Comparison of ENCODE assay signal across 16 cellular contexts in genomic region chr6:18795726-18796125, GRCh38.
"Had no signal": no experiment of that assay in that cellular context is flagged by ENCODE, and none has a peak within 500 bp of the region (broad histone marks: within the 10 kb centered on the region; RNA-seq: fewer than 3 reads in every experiment).

No MANE protein-coding gene starts in this region.

- H3K27ac Mint-ChIP-seq: naive thymus-derived CD8-positive, alpha-beta T cell had no signal

- H3K4me3 ChIP-seq: esophagus squamous epithelium, gastroesophageal sphincter, mucosa of descending colon, tibial artery, upper lobe of right lung, vagina had no signal

- H3K9me3 ChIP-seq: esophagus squamous epithelium, gastroesophageal sphincter, mucosa of descending colon, neutrophil, tibial artery, upper lobe of right lung, vagina had no signal

- DNase-seq: effector memory CD4-positive, alpha-beta T cell; esophagus squamous epithelium; foreskin fibroblast; kidney; left colon; mucosa of descending colon; naive thymus-derived CD8-positive, alpha-beta T cell; small intestine; stimulated activated CD4-positive, alpha-beta T cell treated with anti-CD3 and anti-CD28 coated beads, Interleukin-12 subunit alpha, Interleukin-12 subunit beta, amount 100 ng/mL, for 4 hours; stimulated activated CD4-positive, alpha-beta T cell treated with anti-CD3 and anti-CD28 coated beads, Interleukin-2, amount 100 ng/mL, for 48 hours; stimulated activated naive CD8-positive, alpha-beta T cell treated with anti-CD3 and anti-CD28 coated beads, Interleukin-15, Interleukin-2, amounts not matched to agents 100 U/mL and 50 U/mL, for 24 hours; tibial artery; upper lobe of right lung had no signal

- H3K4me1 ChIP-seq: esophagus squamous epithelium, gastroesophageal sphincter, tibial artery, upper lobe of right lung, vagina had no signal

- H3K27me3 Mint-ChIP-seq: naive thymus-derived CD8-positive, alpha-beta T cell had no signal

- H3K4me3 Mint-ChIP-seq: naive thymus-derived CD8-positive, alpha-beta T cell had no signal

- H3K4me1 Mint-ChIP-seq: naive thymus-derived CD8-positive, alpha-beta T cell had no signal

- H3K27ac ChIP-seq: esophagus squamous epithelium, gastroesophageal sphincter, neutrophil, tibial artery, upper lobe of right lung, vagina had no signal

- H3K27me3 ChIP-seq: esophagus squamous epithelium, gastroesophageal sphincter, neutrophil, tibial artery, upper lobe of right lung, vagina had no signal

- ATAC-seq: gastroesophageal sphincter; left colon; mucosa of descending colon; naive thymus-derived CD8-positive, alpha-beta T cell; stimulated activated naive CD8-positive, alpha-beta T cell treated with anti-CD3 and anti-CD28 coated beads, Interleukin-15, Interleukin-2, amounts not matched to agents 100 U/mL and 50 U/mL, for 24 hours; upper lobe of right lung had no signal
